19 cellular contexts compared by ENCODE assay signal in the genomic region with DNA sequence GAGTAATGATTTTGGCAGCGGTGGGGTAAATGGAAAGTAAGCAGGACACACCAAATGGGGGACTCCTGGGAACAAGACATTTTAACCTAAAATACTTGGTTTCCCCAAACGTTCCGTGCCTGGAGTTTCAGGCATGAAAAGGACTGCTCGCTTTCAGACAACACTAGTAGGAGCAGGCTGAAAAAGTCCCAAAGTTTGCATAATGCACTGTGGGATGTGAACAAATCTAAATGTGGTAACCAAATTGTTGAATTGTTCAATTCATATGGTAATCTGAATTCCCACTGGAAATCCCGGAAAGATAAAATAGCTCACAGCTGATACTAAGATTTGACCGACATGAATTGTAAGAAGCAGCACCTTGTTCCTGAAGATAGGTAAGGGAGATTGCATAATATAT.
DNase-seq lines count a peak whose midpoint lies in the region; ATAC-seq, FAIRE-seq and TF ChIP-seq lines count a peak whose summit lies in the region.
"Had no signal": no experiment of that assay in that cellular context is flagged by ENCODE, and none has a peak within 500 bp of the region (broad histone marks: within the 10 kb centered on the region; RNA-seq: fewer than 3 reads in every experiment).

No MANE protein-coding gene starts in this region.

- FAIRE-seq in HepG2 (lab: Jason Lieb, UNC), result no peak
- FAIRE-seq: D721Med, G401.6, GM12891, GM19239, H54 had no signal

- H3K79me2 ChIP-seq in GM23338 (replicated peaks; ENCODE audit: insufficient read depth) (no peaks in the 10 kb centered on the region), neural progenitor cell (ENCODE audit: low read depth) (no peaks in the 10 kb centered on the region), HepG2 (ENCODE audit: insufficient read depth, low read length) (no peaks in the 10 kb centered on the region)

- 56% methylated on average over 6 of the region's 6 CpGs for WGBS in HepG2 (ENCODE audit: low lambda C conversion rate)
- 84 to 87% methylated on average over 6 of the region's 6 CpGs for WGBS in upper lobe of left lung, 2 donors

- no peak overlapping the region for H3K4me3 Mint-ChIP-seq in GM23338
- H3K4me3 Mint-ChIP-seq in chondrocyte (ENCODE audit: unreplicated experiment), result no peak overlapping the region
- H3K4me3 Mint-ChIP-seq in neural progenitor cell, result no peak overlapping the region
- H3K4me3 Mint-ChIP-seq in activated naive CD4-positive, alpha-beta T cell treated with anti-CD3 and anti-CD28 coated beads, Interleukin-2, amount 10 ng/mL, durations not matched to agents 7 days and 5 days, result no peak overlapping the region
- H3K4me3 Mint-ChIP-seq: CD4-positive, alpha-beta memory T cell had no signal

- H3K27me3 ChIP-seq in GM23338 (ENCODE audit: insufficient read depth) (no peaks in the 10 kb centered on the region), neural progenitor cell (no peaks in the 10 kb centered on the region), HepG2 (ENCODE audit: control insufficient read depth in 1 of 2, insufficient read depth in 2 of 2, low read length in 2 of 2) (no peaks in the 10 kb centered on the region; a peak in 1 of 5 replicates), upper lobe of left lung (no peaks in the 10 kb centered on the region)
- H3K27me3 ChIP-seq: BE2C had no signal

- TF ChIP-seq RAD21 in HepG2 (CRISPR knock-in tag; IDR thresholded peaks at IDR 0.05), result no peak

- POLR2A ChIA-PET in HepG2 (lab: Yijun Ruan, JAX), result no interaction called here

- H3K27ac ChIP-seq in GM23338 (ENCODE audit: low read depth) (no peak overlapping the region), neural progenitor cell (no peak overlapping the region), HepG2 (ENCODE audit: extremely low read length, insufficient read depth, low read length) (no peak overlapping the region), upper lobe of left lung (no peak overlapping the region)
- H3K27ac ChIP-seq: C4-2B had no signal

- no peaks in the 10 kb centered on the region for H3F3A ChIP-seq in GM23338 (replicated peaks; ENCODE audit: low read depth)
- no peaks in the 10 kb centered on the region for H3F3A ChIP-seq in neural progenitor cell (ENCODE audit: low read depth)

- no peaks in the 10 kb centered on the region for H3K36me3 ChIP-seq in GM23338 (ENCODE audit: insufficient read depth)
- H3K36me3 ChIP-seq in neural progenitor cell, result no peaks in the 10 kb centered on the region
- H3K36me3 ChIP-seq in HepG2 (replicated peaks in 1 of 2; ENCODE audit: control insufficient read depth in 1 of 2, insufficient read depth in 2 of 2, low read length in 2 of 2), result no peaks in the 10 kb centered on the region
- no peaks in the 10 kb centered on the region for H3K36me3 ChIP-seq in upper lobe of left lung
- H3K36me3 ChIP-seq: BE2C had no signal

- peaks cover 3% of the 10 kb centered on the region; the same call in 1 of the 2 replicates for H3K9me2 ChIP-seq in GM23338 (ENCODE audit: insufficient read depth)

- in situ Hi-C loops in HepG2 (cut with HindIII; ENCODE audit: extremely low pct_ligation_motif_present, low pct_unique_long_range_greater_than_20kb), result no loop called here

- H2AFZ ChIP-seq in GM23338 (0 out of 2 replicates have a peak overlapping the region, but pooled peaks have one; percentile 9), neural progenitor cell (replicated peaks) (no peak overlapping the region), HepG2 (ENCODE audit: low read length) (no peak overlapping the region)

- intact Hi-C loops in HepG2 (cut with micrococcal nuclease; ENCODE audit: unreplicated experiment), result no loop called here

- no peaks in the 10 kb centered on the region for H4K20me1 ChIP-seq in GM23338 (replicated peaks; ENCODE audit: insufficient read depth)
- H4K20me1 ChIP-seq in neural progenitor cell (ENCODE audit: low read depth), result no peaks in the 10 kb centered on the region
- H4K20me1 ChIP-seq in HepG2 (ENCODE audit: insufficient read depth, low read length), result no peaks in the 10 kb centered on the region

- DNase-seq in GM23338 (ENCODE audit: low spot score) (no peak), NCI-H1048 (lab: John Stamatoyannopoulos, UW) (peak; percentile 20), chondrocyte (ENCODE audit: low spot score) (no peak), neural progenitor cell (ENCODE audit: low spot score) (no peak), HepG2 (ENCODE audit: low spot score) (no peak), upper lobe of left lung (no peak)
- DNase-seq in activated naive CD4-positive, alpha-beta T cell treated with anti-CD3 and anti-CD28 coated beads, Interleukin-2, amount 10 ng/mL, durations not matched to agents 7 days and 5 days, result no peak
- DNase-seq: ACHN; BE2C; CD4-positive, alpha-beta memory T cell; COR-L47; DMS153; DMS79 treated with DMSO at 0.1 percent for 48 hours had no signal

- TF ChIP-seq CTCF in GM23338 (conservative IDR thresholded peaks at IDR 0.05; ENCODE audit: low read depth in 2 of 2), result no peak
- no peak for TF ChIP-seq CTCF in chondrocyte (IDR thresholded peaks at IDR 0.05)
- TF ChIP-seq CTCF in neural progenitor cell (IDR thresholded peaks at IDR 0.05), result no peak
- TF ChIP-seq CTCF in HepG2 (CRISPR knock-in tag; IDR thresholded peaks at IDR 0.05), result no peak
- no peak for TF ChIP-seq CTCF in upper lobe of left lung (IDR thresholded peaks at IDR 0.05)

- no peak overlapping the region for H3K9ac ChIP-seq in neural progenitor cell
- no peak overlapping the region for H3K9ac ChIP-seq in HepG2 (ENCODE audit: insufficient read depth, low read depth, low read length)

- H3K9me3 Mint-ChIP-seq in GM23338 (no peaks in the 10 kb centered on the region; the same call in 2 of the 3 replicates), chondrocyte (ENCODE audit: low read depth) (peaks cover 5% of the 10 kb centered on the region), neural progenitor cell (peaks cover 13% of the 10 kb centered on the region)
- H3K9me3 Mint-ChIP-seq in activated naive CD4-positive, alpha-beta T cell treated with anti-CD3 and anti-CD28 coated beads, Interleukin-2, amount 10 ng/mL, durations not matched to agents 7 days and 5 days, result peaks cover 9% of the 10 kb centered on the region

- peaks cover 15% of the 10 kb centered on the region; the same call in 2 of the 3 replicates for H3K4me1 Mint-ChIP-seq in GM23338
- H3K4me1 Mint-ChIP-seq in chondrocyte (ENCODE audit: low read depth), result peaks cover 23% of the 10 kb centered on the region
- H3K4me1 Mint-ChIP-seq in neural progenitor cell, result peaks cover 19% of the 10 kb centered on the region
- H3K4me1 Mint-ChIP-seq in activated naive CD4-positive, alpha-beta T cell treated with anti-CD3 and anti-CD28 coated beads, Interleukin-2, amount 10 ng/mL, durations not matched to agents 7 days and 5 days, result no peaks in the 10 kb centered on the region
- H3K4me1 Mint-ChIP-seq: CD4-positive, alpha-beta memory T cell had no signal

- H3K4me2 ChIP-seq in GM23338, result no peak overlapping the region
- H3K4me2 ChIP-seq in neural progenitor cell, result no peak overlapping the region
- no peak overlapping the region for H3K4me2 ChIP-seq in HepG2 (ENCODE audit: low read depth, low read length)

- H3K4me3 ChIP-seq in GM23338 (no peak overlapping the region), neural progenitor cell (no peak overlapping the region), HepG2 (replicated peaks in 1 of 3; ENCODE audit: insufficient read depth in 1 of 3, low read depth in 2 of 3, low read length in 3 of 3) (no peak overlapping the region), upper lobe of left lung (no peak overlapping the region)

- H3K9me3 ChIP-seq in neural progenitor cell (ENCODE audit: low read depth) (no peaks in the 10 kb centered on the region), HepG2 (ENCODE audit: low read length) (peaks cover 7% of the 10 kb centered on the region; the same call in 1 of the 2 replicates), upper lobe of left lung (no peaks in the 10 kb centered on the region)
- H3K9me3 ChIP-seq: BE2C had no signal

- TF ChIP-seq EP300 in HepG2 (IDR thresholded peaks at IDR 0.05; ENCODE audit: low read depth in 2 of 2, low read length in 2 of 2), result no peak
- no peak for TF ChIP-seq EP300 in HepG2 (CRISPR knock-in tag; IDR thresholded peaks at IDR 0.05; ENCODE audit: borderline replicate concordance)
- no peak for TF ChIP-seq EP300 in upper lobe of left lung (IDR thresholded peaks at IDR 0.05)

- peak overlapping the region; percentile 3; the same call in 1 of the 2 replicates for H3K27ac Mint-ChIP-seq in GM23338
- H3K27ac Mint-ChIP-seq in chondrocyte (ENCODE audit: unreplicated experiment), result peak overlapping the region; percentile 83
- H3K27ac Mint-ChIP-seq in neural progenitor cell, result peak overlapping the region; percentile 29
- no peak overlapping the region for H3K27ac Mint-ChIP-seq in activated naive CD4-positive, alpha-beta T cell treated with anti-CD3 and anti-CD28 coated beads, Interleukin-2, amount 10 ng/mL, durations not matched to agents 7 days and 5 days
- H3K27ac Mint-ChIP-seq: CD4-positive, alpha-beta memory T cell had no signal

- no peak for TF ChIP-seq POLR2A in HepG2 (IDR thresholded peaks at IDR 0.05; ENCODE audit: insufficient read depth in 1 of 2, low read depth in 2 of 2, low read length in 2 of 2)
- TF ChIP-seq POLR2A in upper lobe of left lung (IDR thresholded peaks at IDR 0.05), result no peak

- H3K36me3 Mint-ChIP-seq in GM23338 (ENCODE audit: low read depth) (no peaks in the 10 kb centered on the region), chondrocyte (ENCODE audit: low read depth) (no peaks in the 10 kb centered on the region), neural progenitor cell (no peaks in the 10 kb centered on the region)
- no peaks in the 10 kb centered on the region for H3K36me3 Mint-ChIP-seq in activated naive CD4-positive, alpha-beta T cell treated with anti-CD3 and anti-CD28 coated beads, Interleukin-2, amount 10 ng/mL, durations not matched to agents 7 days and 5 days
- H3K36me3 Mint-ChIP-seq: CD4-positive, alpha-beta memory T cell had no signal

- no peak for ATAC-seq in GM23338
- no peak for ATAC-seq in HepG2
- no peak for ATAC-seq in upper lobe of left lung (ENCODE audit: low FRiP score in 2 of 2)

- no TSS peak for BruUV-seq in HepG2 (replicated peaks; lab: Mats Ljungman, UMichigan)

- CTCF ChIA-PET in HepG2 (lab: Yijun Ruan, JAX; ENCODE audit: low intra/inter-chr PET ratio, low total read pairs), result no interaction called here
- CTCF ChIA-PET in activated naive CD4-positive, alpha-beta T cell treated with anti-CD3 and anti-CD28 coated beads, Interleukin-2, amount 10 ng/mL, durations not matched to agents 7 days and 5 days (lab: Charles Lee), result no interaction called here

- peaks cover 4% of the 10 kb centered on the region; the same call in 1 of the 2 replicates for H3K4me1 ChIP-seq in GM23338 (ENCODE audit: insufficient read depth)
- peaks cover 8% of the 10 kb centered on the region for H3K4me1 ChIP-seq in neural progenitor cell
- no peaks in the 10 kb centered on the region for H3K4me1 ChIP-seq in HepG2 (ENCODE audit: insufficient read depth, low read length)
- H3K4me1 ChIP-seq in upper lobe of left lung, result peaks cover 0 to 5% (median 2%) of the 10 kb centered on the region in 4 donors
- H3K4me1 ChIP-seq: BE2C had no signal

- H3K27me3 Mint-ChIP-seq in GM23338 (ENCODE audit: insufficient read depth, low read depth, poor library complexity), result peaks cover 2% of the 10 kb centered on the region
- no peaks in the 10 kb centered on the region for H3K27me3 Mint-ChIP-seq in chondrocyte (ENCODE audit: low read depth)
- no peaks in the 10 kb centered on the region for H3K27me3 Mint-ChIP-seq in neural progenitor cell (ENCODE audit: insufficient read depth, low read depth)
- no peaks in the 10 kb centered on the region for H3K27me3 Mint-ChIP-seq in activated naive CD4-positive, alpha-beta T cell treated with anti-CD3 and anti-CD28 coated beads, Interleukin-2, amount 10 ng/mL, durations not matched to agents 7 days and 5 days
- H3K27me3 Mint-ChIP-seq: CD4-positive, alpha-beta memory T cell had no signal
